In the genomic region with DNA sequence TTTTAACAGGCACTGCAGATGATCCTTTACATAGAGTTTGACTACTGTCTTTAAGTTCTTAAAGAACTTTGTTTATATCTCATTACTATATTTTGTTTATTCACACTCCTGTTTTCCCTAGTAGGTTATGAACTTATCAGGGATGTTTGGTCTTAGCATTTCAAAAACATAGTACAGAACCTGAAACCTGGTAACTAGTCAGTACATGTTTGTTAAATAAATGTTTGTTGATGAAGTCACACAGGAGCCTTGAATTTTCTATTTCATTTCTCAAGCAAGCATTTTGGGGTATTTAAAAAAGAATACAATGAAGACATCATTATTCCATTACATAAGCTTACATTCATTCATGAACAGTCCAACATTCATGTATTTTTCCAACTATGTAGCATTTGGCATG, we compare ENCODE assay signal across 9 cellular contexts.
"Had no signal": no experiment of that assay in that cellular context is flagged by ENCODE, and none has a peak within 500 bp of the region (broad histone marks: within the 10 kb centered on the region; RNA-seq: fewer than 3 reads in every experiment).

No MANE protein-coding gene starts in this region.

- H3K4me2 ChIP-seq: GM23338, KMS-11 had no signal

- H3K27ac ChIP-seq: HL-60, KMS-11 had no signal

- ATAC-seq: GM23338, HepG2 had no signal

- H2AFZ ChIP-seq: GM23338 had no signal

- H3K4me3 ChIP-seq: GM23338 had no signal

- DNase-seq: H9, HCEC 1CT, KBM-7 had no signal

- FAIRE-seq: H1, H54, HepG2 had no signal
